In genomic region chr22:46045459-46046298, GRCh38 we compare ENCODE assay signal across 9 cellular contexts.
DNase-seq lines count a peak whose midpoint lies in the region; ATAC-seq and TF ChIP-seq lines count a peak whose summit lies in the region.
"Had no signal": no experiment of that assay in that cellular context is flagged by ENCODE, and none has a peak within 500 bp of the region (broad histone marks: within the 10 kb centered on the region; RNA-seq: fewer than 3 reads in every experiment).

No MANE protein-coding gene starts in this region.

- H3K27me3 Mint-ChIP-seq in natural killer cell treated with Interleukin-12 subunit alpha and Interleukin-12 subunit beta and Interleukin-15 and Interleukin-18, amount 100 ng/mL, for 72 hours, result no peaks in the 10 kb centered on the region

- intact Hi-C loops in esophagus muscularis mucosa (cut with DNase I), result no loop called here

- H3K4me3 ChIP-seq in AG10803 (ENCODE audit: low read length), result peak overlapping the region; percentile 77
- H3K4me3 ChIP-seq in esophagus muscularis mucosa, result peak overlapping the region; percentile 67 to 83 (median 72)
- H3K4me3 ChIP-seq: GM12878 had no signal

- H3K36me3 Mint-ChIP-seq in natural killer cell treated with Interleukin-12 subunit alpha and Interleukin-12 subunit beta and Interleukin-15 and Interleukin-18, amount 100 ng/mL, for 72 hours, result no peaks in the 10 kb centered on the region

- ATAC-seq in natural killer cell treated with Interleukin-12 subunit alpha and Interleukin-12 subunit beta and Interleukin-15 and Interleukin-18, amount 100 ng/mL, for 72 hours, result no peak
- ATAC-seq: GM12878 had no signal

- no peak for TF ChIP-seq CTCF in AG10803 (conservative IDR thresholded peaks at IDR 0.05; ENCODE audit: low read length)
- no peak for TF ChIP-seq CTCF in RWPE1 (conservative IDR thresholded peaks at IDR 0.05; ENCODE audit: low read depth)
- no peak for TF ChIP-seq CTCF in esophagus muscularis mucosa (IDR thresholded peaks at IDR 0.05)

- peaks cover 9 to 31% of the 10 kb centered on the region in 2 donors for H3K4me1 Mint-ChIP-seq in natural killer cell treated with Interleukin-12 subunit alpha and Interleukin-12 subunit beta and Interleukin-15 and Interleukin-18, amount 100 ng/mL, for 72 hours (ENCODE audit: low read depth in 2 of 2)

- CTCF ChIA-PET in RWPE1 (lab: Yijun Ruan, JAX), result no interaction called here

- H3K4me3 Mint-ChIP-seq in natural killer cell treated with Interleukin-12 subunit alpha and Interleukin-12 subunit beta and Interleukin-15 and Interleukin-18, amount 100 ng/mL, for 72 hours, result peak overlapping the region; percentile 58

- no peaks in the 10 kb centered on the region for H3K9me3 Mint-ChIP-seq in natural killer cell treated with Interleukin-12 subunit alpha and Interleukin-12 subunit beta and Interleukin-15 and Interleukin-18, amount 100 ng/mL, for 72 hours

- H3K27ac Mint-ChIP-seq in natural killer cell treated with Interleukin-12 subunit alpha and Interleukin-12 subunit beta and Interleukin-15 and Interleukin-18, amount 100 ng/mL, for 72 hours, result peak overlapping the region; percentile 33 to 37

- 35% methylated on average over 8 of the region's 12 CpGs for WGBS in esophagus muscularis mucosa

- no peak for TF ChIP-seq EP300 in esophagus muscularis mucosa (IDR thresholded peaks at IDR 0.05)

- no peaks in the 10 kb centered on the region for H3K9me3 ChIP-seq in esophagus muscularis mucosa

- H3K4me1 ChIP-seq in esophagus muscularis mucosa, result peaks cover 65 to 91% (median 89%) of the 10 kb centered on the region in 4 donors

- DNase-seq in AG10803 (ENCODE audit: low read depth) (no peak), RWPE1 (ENCODE audit: low spot score) (no peak), esophagus muscularis mucosa (ENCODE audit: extremely low spot score) (no peak), NCI-H2081 treated with DMSO at 0.1 percent for 48 hours (lab: John Stamatoyannopoulos, UW) (no peak), SW480 (ENCODE audit: low spot score) (no peak)
- DNase-seq in natural killer cell treated with Interleukin-12 subunit alpha and Interleukin-12 subunit beta and Interleukin-15 and Interleukin-18, amount 100 ng/mL, for 72 hours (ENCODE audit: low spot score), result no peak
- no peak for DNase-seq in stimulated activated CD4-positive, alpha-beta T cell treated with anti-CD3 and anti-CD28 coated beads, Interleukin-4, amount 100 ng/mL, for 1 hour
- DNase-seq in activated CD4-positive, alpha-beta T cell treated with anti-CD3 and anti-CD28 coated beads, Interleukin-2, amount 50 U/mL, for 48 hours, result no peak

- H3K27ac ChIP-seq in RWPE1 (peak overlapping the region; percentile 100), esophagus muscularis mucosa (replicated peaks in 1 of 4) (peak overlapping the region; percentile 93 to 100 (median 98))

- POLR2A ChIA-PET in RWPE1 (lab: Yijun Ruan, JAX; ENCODE audit: low non-redundant PET), result no interaction called here

- H3K27me3 ChIP-seq in esophagus muscularis mucosa, result no peaks in the 10 kb centered on the region

- no peak for TF ChIP-seq POLR2A in esophagus muscularis mucosa (IDR thresholded peaks at IDR 0.05; ENCODE audit: low read depth)

- H3K36me3 ChIP-seq in esophagus muscularis mucosa, result peaks cover 0 to 8% (median 3%) of the 10 kb centered on the region in 4 donors
